20 cellular contexts compared by ENCODE assay signal in genomic region chr6:54710430-54710829, GRCh38.
DNase-seq lines count a peak whose midpoint lies in the region; ATAC-seq, FAIRE-seq and TF ChIP-seq lines count a peak whose summit lies in the region.
"Had no signal": no experiment of that assay in that cellular context is flagged by ENCODE, and none has a peak within 500 bp of the region (broad histone marks: within the 10 kb centered on the region; RNA-seq: fewer than 3 reads in every experiment).

No MANE protein-coding gene starts in this region.

- peak overlapping the region in 1 of 4 donors; percentile 16 for H3K27ac ChIP-seq in pancreas
- H3K27ac ChIP-seq in adrenal gland: no peak overlapping the region
- no peak overlapping the region for H3K27ac ChIP-seq in psoas muscle
- H3K27ac ChIP-seq: 22Rv1, KMS-11 had no signal

- peak; percentile 6 for DNase-seq in DMS 273 (lab: John Stamatoyannopoulos, UW; ENCODE audit: unreplicated experiment)
- DNase-seq in DMS 273 treated with DMSO at 0.1 percent for 48 hours (lab: John Stamatoyannopoulos, UW): no peak
- no peak for DNase-seq in HTR-8/SVneo (ENCODE audit: insufficient read length, low spot score)
- peak; percentile 20 for DNase-seq in epithelial cell of esophagus (ENCODE audit: low read depth)
- peak in 3 of 6 donors; percentile 19 to 42 (median 39) for DNase-seq in pancreas
- no peak for DNase-seq in adrenal gland
- DNase-seq in psoas muscle: no peak
- DNase-seq: CD4-positive, alpha-beta memory T cell; GF-D8; MG63; NCI-H1092; NCI-H1694; PC-3 had no signal

- H3K4me1 ChIP-seq in pancreas (peaks cover 10 to 17% (median 15%) of the 10 kb centered on the region in 3 donors), adrenal gland (replicated peaks in 1 of 2) (no peaks in the 10 kb centered on the region), psoas muscle (no peaks in the 10 kb centered on the region)

- TF ChIP-seq CTCF in epithelial cell of esophagus (IDR thresholded peaks at IDR 0.05; ENCODE audit: insufficient read depth, low read depth, low read length, missing control alignments) (no peak), pancreas (IDR thresholded peaks at IDR 0.05) (no peak), adrenal gland (IDR thresholded peaks at IDR 0.05) (no peak), psoas muscle (IDR thresholded peaks at IDR 0.05) (no peak)

- WGBS in pancreas, 2 donors: 13 to 14% methylated on average over 1 of the region's 1 CpG
- 30 to 56% (median 54%) methylated on average over 1 of the region's 1 CpG for WGBS in adrenal gland, 4 donors
- 21 to 30% (median 27%) methylated on average over 1 of the region's 1 CpG for WGBS in psoas muscle, 3 donors

- H3K36me3 ChIP-seq in pancreas (no peaks in the 10 kb centered on the region), adrenal gland (replicated peaks in 1 of 2) (no peaks in the 10 kb centered on the region), psoas muscle (ENCODE audit: insufficient read depth in 1 of 2, low read depth in 1 of 2) (no peaks in the 10 kb centered on the region)
- H3K36me3 ChIP-seq: MG63 had no signal

- ATAC-seq in pancreas: peak; percentile 77 to 89 (median 87)
- no peak for ATAC-seq in HG02642 (IDR thresholded peaks at IDR 0.05; ENCODE audit: poor library complexity, unreplicated experiment)
- no peak for ATAC-seq in psoas muscle
- ATAC-seq: PC-3 had no signal

- no peak for TF ChIP-seq POLR2A in adrenal gland (IDR thresholded peaks at IDR 0.05)

- H3K27me3 ChIP-seq in pancreas (no peaks in the 10 kb centered on the region), adrenal gland (no peaks in the 10 kb centered on the region), psoas muscle (ENCODE audit: insufficient read depth in 3 of 3, low read length in 2 of 3) (no peaks in the 10 kb centered on the region)
- H3K27me3 ChIP-seq: MG63 had no signal

- intact Hi-C loops in pancreas (cut with DNase I) (loop anchor here in 1 of 3 donors (10.0 kb wide), 1 partner anchor 354 kb away; no protein-coding TSS in a partner anchor), adrenal gland (cut with DNase I) (no loop called here), psoas muscle (cut with DNase I) (loop anchor here in 1 of 2 donors (5.0 kb wide), 1 partner anchor 527 kb away; no protein-coding TSS in a partner anchor)

- H3K4me3 ChIP-seq in epithelial cell of esophagus (ENCODE audit: low read length) (no peak overlapping the region), pancreas (no peak overlapping the region), adrenal gland (no peak overlapping the region), psoas muscle (no peak overlapping the region)
- H3K4me3 ChIP-seq: MG63 had no signal

- H3K9me3 ChIP-seq in pancreas (no peaks in the 10 kb centered on the region), adrenal gland (replicated peaks in 1 of 3) (no peaks in the 10 kb centered on the region), psoas muscle (no peaks in the 10 kb centered on the region)
- H3K9me3 ChIP-seq: MG63 had no signal

- FAIRE-seq in HTR-8/SVneo (lab: Jason Lieb, UNC): peak; percentile 42
- FAIRE-seq in pancreas (lab: Jason Lieb, UNC): no peak
- FAIRE-seq: D721Med, GM12891, GM18507, H1 had no signal

Comparison
In these comparisons a context has a peak if more than half of its experiments do, and no peak if none do; other contexts are left out.
1. DNase-seq: peak in DMS 273 (single experiment) and epithelial cell of esophagus (single experiment); none in DMS 273 treated with DMSO at 0.1 percent for 48 hours (single experiment), HTR-8/SVneo (single experiment), adrenal gland (0 of 7) and psoas muscle (0 of 2).
2. ATAC-seq: peak in pancreas (4 of 4); none in HG02642 (single experiment) and psoas muscle (0 of 4).